In the genomic region with DNA sequence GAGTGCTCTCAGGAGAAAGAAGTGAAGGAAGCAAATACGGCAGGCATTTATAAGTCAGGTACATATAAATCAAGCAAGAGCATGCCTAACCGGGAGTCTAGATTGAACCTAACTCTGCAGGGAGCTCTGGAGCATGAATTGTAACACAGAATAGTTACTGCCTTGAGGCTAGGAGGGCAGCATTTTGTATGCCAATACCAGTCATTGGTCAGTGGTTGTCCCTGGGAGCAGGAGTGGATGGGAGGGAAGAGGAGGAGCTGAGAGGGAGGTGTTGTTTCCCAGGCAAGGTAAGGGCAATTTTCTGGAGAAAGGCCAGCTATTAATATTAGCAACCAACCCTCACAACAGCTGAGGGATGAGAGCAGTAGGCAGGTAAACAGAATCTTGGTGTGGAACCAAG, we compare ENCODE assay signal across 19 cellular contexts.
DNase-seq lines count a peak whose midpoint lies in the region; ATAC-seq and TF ChIP-seq lines count a peak whose summit lies in the region.
"Had no signal": no experiment of that assay in that cellular context is flagged by ENCODE, and none has a peak within 500 bp of the region (broad histone marks: within the 10 kb centered on the region; RNA-seq: fewer than 3 reads in every experiment).

No MANE protein-coding gene starts in this region.

- H3K4me1 Mint-ChIP-seq in Calu3 (ENCODE audit: low read depth, unreplicated experiment), result peaks cover 14% of the 10 kb centered on the region
- H3K4me1 Mint-ChIP-seq: activated CD4-positive, alpha-beta T cell treated with anti-CD3 and anti-CD28 coated beads, Interleukin-2, amount 10 ng/mL, durations not matched to agents 7 days and 5 days; CD4-positive, alpha-beta memory T cell had no signal

- no peaks in the 10 kb centered on the region for H3K9me3 Mint-ChIP-seq in Calu3 (ENCODE audit: low read depth, unreplicated experiment)
- H3K9me3 Mint-ChIP-seq: stimulated activated naive CD8-positive, alpha-beta T cell treated with anti-CD3 and anti-CD28 coated beads, Interleukin-15, Interleukin-2, amounts not matched to agents 100 ng/mL and 50 ng/mL, for 24 hours had no signal

- H3K27ac Mint-ChIP-seq in Calu3 (ENCODE audit: unreplicated experiment), result peak overlapping the region; percentile 44
- H3K27ac Mint-ChIP-seq: activated CD4-positive, alpha-beta T cell treated with anti-CD3 and anti-CD28 coated beads, Interleukin-2, amount 10 ng/mL, durations not matched to agents 7 days and 5 days; CD4-positive, alpha-beta memory T cell; stimulated activated naive CD8-positive, alpha-beta T cell treated with anti-CD3 and anti-CD28 coated beads, Interleukin-15, Interleukin-2, amounts not matched to agents 100 ng/mL and 50 ng/mL, for 24 hours had no signal

- intact Hi-C loops in Calu3 (cut with micrococcal nuclease; ENCODE audit: unreplicated experiment) (loop anchor here (10.0 kb wide), 1 partner anchor 241 kb away; no protein-coding TSS in a partner anchor), mucosa of descending colon (cut with DNase I, micrococcal nuclease) (no loop called here)

- H3K4me1 ChIP-seq in mucosa of descending colon (ENCODE audit: low read depth), result no peaks in the 10 kb centered on the region

- no peaks in the 10 kb centered on the region for H3K9me3 ChIP-seq in mucosa of descending colon
- H3K9me3 ChIP-seq: right lobe of liver had no signal

- DNase-seq in Calu3, result peak; percentile 6
- DNase-seq in NCI-H1417 (lab: John Stamatoyannopoulos, UW), result peak in 2 of 3 experiments; percentile 52 to 83
- DNase-seq in epithelial cell of esophagus (ENCODE audit: low read depth), result peak; percentile 47
- peak in 1 of 3 donors; percentile 6 for DNase-seq in mucosa of descending colon
- no peak for DNase-seq in activated T-cell treated with anti-CD3 and anti-CD28 coated beads, Interleukin-2, amount 50 U/mL, for 1 hour
- DNase-seq in HT-29 (ENCODE audit: low spot score), result no peak
- DNase-seq: activated CD4-positive, alpha-beta T cell treated with anti-CD3 and anti-CD28 coated beads, Interleukin-2, amount 10 ng/mL, durations not matched to agents 7 days and 5 days; activated CD8-positive, alpha-beta memory T cell treated with anti-CD3 and anti-CD28 coated beads, Interleukin-2, amount 50 U/mL, for 48 hours; activated gamma-delta T cell treated with Interleukin-2 at 50 U/mL for 16 hours; cerebellar nuclear complex; effector memory CD4-positive, alpha-beta T cell; EL; right lobe of liver; SHP77 treated with DMSO at 0.1 percent for 48 hours; T-helper 1 cell had no signal

- H3K4me3 ChIP-seq in epithelial cell of esophagus (ENCODE audit: low read length) (peak overlapping the region; percentile 27), mucosa of descending colon (no peak overlapping the region)

- no peaks in the 10 kb centered on the region for H3K27me3 Mint-ChIP-seq in Calu3 (ENCODE audit: unreplicated experiment)
- H3K27me3 Mint-ChIP-seq: activated CD4-positive, alpha-beta T cell treated with anti-CD3 and anti-CD28 coated beads, Interleukin-2, amount 10 ng/mL, durations not matched to agents 7 days and 5 days; CD4-positive, alpha-beta memory T cell; stimulated activated naive CD8-positive, alpha-beta T cell treated with anti-CD3 and anti-CD28 coated beads, Interleukin-15, Interleukin-2, amounts not matched to agents 100 ng/mL and 50 ng/mL, for 24 hours had no signal

- ATAC-seq in mucosa of descending colon (peak; percentile 77), GM18909 (IDR thresholded peaks at IDR 0.05; ENCODE audit: poor library complexity, unreplicated experiment) (no peak)
- ATAC-seq: HCT116, right lobe of liver had no signal

- CTCF ChIA-PET in Calu3 (lab: Charles Lee), result no interaction called here

- TF ChIP-seq CTCF in Calu3 (IDR thresholded peaks at IDR 0.05; ENCODE audit: unreplicated experiment) (no peak), epithelial cell of esophagus (IDR thresholded peaks at IDR 0.05; ENCODE audit: insufficient read depth, low read depth, low read length, missing control alignments) (no peak), mucosa of descending colon (IDR thresholded peaks at IDR 0.05) (no peak)

- H3K36me3 Mint-ChIP-seq in Calu3 (ENCODE audit: insufficient read depth, unreplicated experiment), result no peaks in the 10 kb centered on the region
- H3K36me3 Mint-ChIP-seq: CD4-positive, alpha-beta memory T cell had no signal

- no peaks in the 10 kb centered on the region for H3K36me3 ChIP-seq in mucosa of descending colon (ENCODE audit: low read depth)
- H3K36me3 ChIP-seq: right lobe of liver had no signal

- peak overlapping the region; percentile 44 for H3K4me3 Mint-ChIP-seq in Calu3 (ENCODE audit: low read depth, unreplicated experiment)
- H3K4me3 Mint-ChIP-seq: activated CD4-positive, alpha-beta T cell treated with anti-CD3 and anti-CD28 coated beads, Interleukin-2, amount 10 ng/mL, durations not matched to agents 7 days and 5 days; CD4-positive, alpha-beta memory T cell; stimulated activated naive CD8-positive, alpha-beta T cell treated with anti-CD3 and anti-CD28 coated beads, Interleukin-15, Interleukin-2, amounts not matched to agents 100 ng/mL and 50 ng/mL, for 24 hours had no signal

- no TSS peak for BruUV-seq in Calu3 (replicated peaks; lab: Mats Ljungman, UMichigan)

Comparison
In these comparisons a context has a peak if more than half of its experiments do, and no peak if none do; other contexts are left out.
1. DNase-seq: peak in Calu3 (single experiment), NCI-H1417 (2 of 3) and epithelial cell of esophagus (single experiment); none in activated T-cell treated with anti-CD3 and anti-CD28 coated beads, Interleukin-2, amount 50 U/mL, for 1 hour (single experiment) and HT-29 (single experiment).